In genomic region chr2:183665976-183666375, GRCh38 we compare ENCODE assay signal across 15 cellular contexts.
DNase-seq lines count a peak whose midpoint lies in the region; ATAC-seq and TF ChIP-seq lines count a peak whose summit lies in the region.
"Had no signal": no experiment of that assay in that cellular context is flagged by ENCODE, and none has a peak within 500 bp of the region (broad histone marks: within the 10 kb centered on the region; RNA-seq: fewer than 3 reads in every experiment).

No MANE protein-coding gene starts in this region.

- H3K9me2 ChIP-seq in PC-3 (replicated peaks; ENCODE audit: low read length): no peaks in the 10 kb centered on the region

- no peaks in the 10 kb centered on the region for H3K27me3 ChIP-seq in PC-3 (ENCODE audit: low read length)
- H3K27me3 ChIP-seq in BE2C: no peaks in the 10 kb centered on the region
- H3K27me3 ChIP-seq: right atrium auricular region, uterus had no signal

- no peaks in the 10 kb centered on the region for H4K20me1 ChIP-seq in PC-3 (ENCODE audit: low read length)

- peak; percentile 22; the same call in 1 of the 2 replicates for ATAC-seq in PC-3

- H3K27ac ChIP-seq in PC-3 (ENCODE audit: low read length): no peak overlapping the region
- H3K27ac ChIP-seq: right atrium auricular region, uterus had no signal

- H3K4me1 ChIP-seq in PC-3 (ENCODE audit: insufficient read depth, low read length): peaks cover 8% of the 10 kb centered on the region; the same call in 1 of the 2 replicates
- H3K4me1 ChIP-seq in BE2C: no peaks in the 10 kb centered on the region
- H3K4me1 ChIP-seq: right atrium auricular region, uterus had no signal

- H3K79me2 ChIP-seq in PC-3 (ENCODE audit: low read length): no peaks in the 10 kb centered on the region

- 0 out of 2 replicates have a peak overlapping the region, but pooled peaks have one; percentile 1 for H3K4me2 ChIP-seq in PC-3 (ENCODE audit: low read length)

- no peaks in the 10 kb centered on the region for H3K9me3 ChIP-seq in PC-3 (ENCODE audit: low read length)
- no peaks in the 10 kb centered on the region for H3K9me3 ChIP-seq in BE2C
- H3K9me3 ChIP-seq: right atrium auricular region, uterus had no signal

- POLR2A ChIA-PET in PC-3 (lab: Charles Lee; ENCODE audit: unreplicated experiment): no interaction called here

- CTCF ChIA-PET in PC-3 (lab: Charles Lee): no interaction called here

- H3K4me3 ChIP-seq in PC-3 (ENCODE audit: low read length) (no peak overlapping the region), retinal pigment epithelial cell (ENCODE audit: low read length) (no peak overlapping the region), BE2C (ENCODE audit: low read depth, low read length) (no peak overlapping the region)
- H3K4me3 ChIP-seq: right atrium auricular region, uterus had no signal

- BruUV-seq in PC-3 (replicated peaks; lab: Mats Ljungman, UMichigan): no TSS peak

- DNase-seq in HS-5 (ENCODE audit: low read depth) (peak; percentile 26), PC-3 (peak; percentile 47), fibroblast of peridontal ligament (ENCODE audit: extremely low read depth) (peak; percentile 2), retinal pigment epithelial cell (ENCODE audit: low read depth) (peak; percentile 35), NCI-H187 (lab: John Stamatoyannopoulos, UW) (no peak), COR-L47 (lab: John Stamatoyannopoulos, UW) (no peak), BE2C (no peak)
- DNase-seq: activated CD8-positive, alpha-beta memory T cell treated with anti-CD3 and anti-CD28 coated beads for 24 hours; activated effector memory CD4-positive, alpha-beta T cell treated with Interleukin-2 at 50 U/mL for 16 hours; aorta; CD4-positive, CD25-positive, alpha-beta regulatory T cell; kidney; stimulated activated naive CD4-positive, alpha-beta T cell; uterus had no signal

- H2AFZ ChIP-seq in PC-3 (ENCODE audit: low read length): no peak overlapping the region

- TF ChIP-seq CTCF in PC-3 (conservative IDR thresholded peaks at IDR 0.05; ENCODE audit: low read depth, low read length) (no peak), retinal pigment epithelial cell (conservative IDR thresholded peaks at IDR 0.05; ENCODE audit: low read depth, low read length) (no peak), BE2C (IDR thresholded peaks at IDR 0.05; ENCODE audit: low read depth, low read length) (no peak)

- intact Hi-C loops in PC-3 (cut with micrococcal nuclease): no loop called here

- H3K36me3 ChIP-seq in PC-3 (ENCODE audit: low read depth, low read length): no peaks in the 10 kb centered on the region
- no peaks in the 10 kb centered on the region for H3K36me3 ChIP-seq in BE2C
- H3K36me3 ChIP-seq: right atrium auricular region, uterus had no signal

- H3K9ac ChIP-seq in PC-3 (ENCODE audit: low read length): no peak overlapping the region

- H3F3A ChIP-seq in PC-3 (ENCODE audit: low read length, unreplicated experiment): no peaks in the 10 kb centered on the region

Comparison
In these comparisons a context has a peak if more than half of its experiments do, and no peak if none do; other contexts are left out.
1. DNase-seq: peak in HS-5 (single experiment), PC-3 (single experiment), fibroblast of peridontal ligament (single experiment) and retinal pigment epithelial cell (single experiment); none in NCI-H187 (0 of 2), COR-L47 (single experiment) and BE2C (single experiment).